Comparison of ENCODE assay signal across 9 cellular contexts in genomic region chr3:194089357-194090177, GRCh38. TPM values are rescaled to one million over a fixed set of nuclear protein-coding genes. Genes with fewer than 3 reads are reported as not detected.
DNase-seq lines count a peak whose midpoint lies in the region; ATAC-seq and TF ChIP-seq lines count a peak whose summit lies in the region.
"Had no signal": no experiment of that assay in that cellular context is flagged by ENCODE, and none has a peak within 500 bp of the region (broad histone marks: within the 10 kb centered on the region; RNA-seq: fewer than 3 reads in every experiment).

No MANE protein-coding gene starts in this region.

- H3K4me3 ChIP-seq in AG04449 (ENCODE audit: low read depth, low read length) (no peak overlapping the region), esophagus (ENCODE audit: low read depth in 1 of 2, low read length in 2 of 2) (no peak overlapping the region)
- no peak overlapping the region for H3K4me3 ChIP-seq in naive thymus-derived CD4-positive, alpha-beta T cell (ENCODE audit: low read length)
- H3K4me3 ChIP-seq: HAP-1 had no signal

- H3K27me3 ChIP-seq in esophagus (ENCODE audit: control insufficient read depth in 1 of 2, insufficient read depth in 2 of 2, low read length in 2 of 2), result no peaks in the 10 kb centered on the region
- H3K27me3 ChIP-seq in naive thymus-derived CD4-positive, alpha-beta T cell (ENCODE audit: control insufficient read depth in 2 of 2, insufficient read depth in 2 of 2, low read length in 2 of 2), result no peaks in the 10 kb centered on the region

- H3K36me3 ChIP-seq in esophagus (ENCODE audit: control insufficient read depth in 2 of 2, insufficient read depth in 2 of 2, low read length in 1 of 2), result no peaks in the 10 kb centered on the region
- H3K36me3 ChIP-seq in naive thymus-derived CD4-positive, alpha-beta T cell (ENCODE audit: control insufficient read depth in 2 of 3, insufficient read depth in 3 of 3, low read length in 3 of 3), result no peaks in the 10 kb centered on the region
- H3K36me3 ChIP-seq: HAP-1 had no signal

- DNase-seq in AG04449 (ENCODE audit: low read depth, low spot score) (peak; percentile 99), SIG-M5 (lab: John Stamatoyannopoulos, UW) (peak; percentile 98), DMS114 treated with DMSO at 0.1 percent for 48 hours (lab: John Stamatoyannopoulos, UW; ENCODE audit: unreplicated experiment) (no peak)
- DNase-seq in naive thymus-derived CD4-positive, alpha-beta T cell, result peak in 2 of 9 donors; percentile 18 to 46

- 24 to 38% methylated on average over 18 of the region's 18 CpGs for WGBS in esophagus, 2 donors

- no peaks in the 10 kb centered on the region for H3K9me3 ChIP-seq in esophagus (ENCODE audit: control insufficient read depth in 2 of 2, insufficient read depth in 1 of 2, low read depth in 1 of 2, low read length in 1 of 2)
- H3K9me3 ChIP-seq in naive thymus-derived CD4-positive, alpha-beta T cell (ENCODE audit: control insufficient read depth in 2 of 3, low read length in 3 of 3), result no peaks in the 10 kb centered on the region
- H3K9me3 ChIP-seq: HAP-1 had no signal

- no peak for TF ChIP-seq CTCF in AG04449 (IDR thresholded peaks at IDR 0.05; ENCODE audit: insufficient read depth, low read length, missing control alignments)

- H3K4me1 ChIP-seq in esophagus (ENCODE audit: control insufficient read depth in 2 of 2, insufficient read depth in 2 of 2, low read length in 1 of 2), result peaks cover 3 to 8% of the 10 kb centered on the region in 2 donors
- H3K4me1 ChIP-seq in naive thymus-derived CD4-positive, alpha-beta T cell (ENCODE audit: control insufficient read depth in 2 of 2, insufficient read depth in 2 of 2, low read length in 2 of 2), result no peaks in the 10 kb centered on the region

- H3K27ac Mint-ChIP-seq in naive thymus-derived CD4-positive, alpha-beta T cell, result peak overlapping the region in 1 of 9 donors; percentile 73

- peaks cover 0 to 17% (median 0%) of the 10 kb centered on the region in 5 donors for H3K27me3 Mint-ChIP-seq in naive thymus-derived CD4-positive, alpha-beta T cell

- no peaks in the 10 kb centered on the region for H3K36me3 Mint-ChIP-seq in naive thymus-derived CD4-positive, alpha-beta T cell

- peak overlapping the region in 1 of 10 donors; percentile 2 for H3K4me3 Mint-ChIP-seq in naive thymus-derived CD4-positive, alpha-beta T cell

- POLR2A ChIA-PET in AG04449 (lab: Yijun Ruan, JAX), result interaction anchor here (0.6 to 1.7 kb wide), 4 partner anchors 45 to 188 kb away, joined by 3 to 8 read pairs (median 4); partner anchors contain the start of gene HES1
- POLR2A ChIA-PET in naive thymus-derived CD4-positive, alpha-beta T cell (lab: Charles Lee), result no interaction called here

- CTCF ChIA-PET in AG04449 (lab: Yijun Ruan, JAX), result interaction anchor here (1.9 to 3.0 kb wide), 2 partner anchors 226 to 309 kb away, joined by 5 to 9 read pairs; no protein-coding TSS in a partner anchor
- CTCF ChIA-PET in naive thymus-derived CD4-positive, alpha-beta T cell (lab: Charles Lee), result interaction anchor here (0.6 kb wide), 1 partner anchor 451 kb away, joined by 5 read pairs; no protein-coding TSS in a partner anchor

- H3K4me1 Mint-ChIP-seq in naive thymus-derived CD4-positive, alpha-beta T cell, result peaks cover 0 to 20% (median 0%) of the 10 kb centered on the region in 7 donors

- peak overlapping the region; percentile 90 to 96 for H3K27ac ChIP-seq in esophagus (ENCODE audit: low read depth in 2 of 2, low read length in 1 of 2)
- no peak overlapping the region for H3K27ac ChIP-seq in naive thymus-derived CD4-positive, alpha-beta T cell (ENCODE audit: low read depth, low read length)

- H3K9me3 Mint-ChIP-seq in naive thymus-derived CD4-positive, alpha-beta T cell, result no peaks in the 10 kb centered on the region

- intact Hi-C loops in naive thymus-derived CD4-positive, alpha-beta T cell (cut with micrococcal nuclease), result no loop called here

- ATAC-seq in GM18498 (IDR thresholded peaks at IDR 0.05; ENCODE audit: unreplicated experiment) (peak; percentile 62), HG03432 (IDR thresholded peaks at IDR 0.05; ENCODE audit: unreplicated experiment) (peak; percentile 79), HG02973 (IDR thresholded peaks at IDR 0.05; ENCODE audit: unreplicated experiment) (no peak)
- ATAC-seq in naive thymus-derived CD4-positive, alpha-beta T cell, result peak; percentile 92

RNA-seq across cellular contexts. Expression of gene HES1, which starts 46.4 kb away (rescaled TPM):
- polyA plus RNA-seq in esophagus, result 10 to 100 TPM; 68.9 to 78.3 TPM
- 1 to 10 TPM in 3 of 5 experiments, not detected in 2; 3.9 to 4.2 (median 4.2) TPM for total RNA-seq in naive thymus-derived CD4-positive, alpha-beta T cell
- not detected for polyA plus RNA-seq in naive thymus-derived CD4-positive, alpha-beta T cell

Comparison
In these comparisons a context has a peak if more than half of its experiments do, and no peak if none do; other contexts are left out.
1. RNA of gene HES1, which starts 46.4 kb away (polyA plus RNA-seq): 68.9 to 78.3 TPM in esophagus; not detected in naive thymus-derived CD4-positive, alpha-beta T cell; every median in the first group is over 10 times any median in the second.